ENCODE assay signal across 1 cellular context in genomic region chr7:148940702-148941597, GRCh38.
TF ChIP-seq lines count a peak whose summit lies in the region.

No MANE protein-coding gene starts in this region.

TF ChIP-seq in K562, 482 proteins besides CTCF, POLR2A, EP300 and RAD21 (continued from another document):
- TF ChIP-seq MTA3 (IDR thresholded peaks at IDR 0.05; ENCODE audit: borderline replicate concordance): peak; percentile 93
- TF ChIP-seq CBFA2T3 (IDR thresholded peaks at IDR 0.05): peak; percentile 10; the same call in 1 of the 2 replicates
- no peak for TF ChIP-seq FOS (IDR thresholded peaks at IDR 0.05; ENCODE audit: extremely low read depth, insufficient read length)
- TF ChIP-seq PTTG1 (tag; IDR thresholded peaks at IDR 0.05; ENCODE audit: low read depth): no peak
- peak; percentile 97 for TF ChIP-seq ATF6 (CRISPR knock-in tag; IDR thresholded peaks at IDR 0.05)
- no peak for TF ChIP-seq NFYB (IDR thresholded peaks at IDR 0.05; ENCODE audit: extremely low read depth, insufficient read length)
TF ChIP-seq in K562: peak in this region for 218.
